Comparison of ENCODE assay signal across 8 cellular contexts in genomic region chr2:73926493-73927327, GRCh38. TPM values are rescaled to one million over a fixed set of nuclear protein-coding genes. Genes with fewer than 3 reads are reported as not detected.
DNase-seq lines count a peak whose midpoint lies in the region; ATAC-seq and TF ChIP-seq lines count a peak whose summit lies in the region.

TSS of gene DGUOK (plus strand) at chr2:73926880. CDS start at chr2:73926911, 31 bp downstream.

- CTCF ChIA-PET in Panc1 (lab: Charles Lee): no interaction called here

- H3K4me1 Mint-ChIP-seq in activated T-cell treated with anti-CD3 and anti-CD28 coated beads, Interleukin-2, amount 50 U/mL, for 4 hours (ENCODE audit: low read depth): peaks cover 47% of the 10 kb centered on the region

- ATAC-seq in GM21723 (IDR thresholded peaks at IDR 0.05; ENCODE audit: unreplicated experiment) (peak; percentile 99), Panc1 (peak; percentile 100)
- peak; percentile 100 for ATAC-seq in activated T-cell treated with anti-CD3 and anti-CD28 coated beads, Interleukin-2, amount 50 U/mL, for 4 hours

- POLR2A ChIA-PET in Panc1 (lab: Charles Lee): interaction anchor here (0.6 to 0.7 kb wide), 2 partner anchors 92 to 108 kb away, joined by 4 to 5 read pairs; no protein-coding TSS in a partner anchor

- in situ Hi-C loops in Panc1 (cut with HindIII; ENCODE audit: low pct_unique_long_range_greater_than_20kb, low sequenced_read_pairs): no loop called here

- no peak for TF ChIP-seq CTCF in Panc1 (IDR thresholded peaks at IDR 0.05)

- DNase-seq in DMS53 (lab: John Stamatoyannopoulos, UW) (peak; percentile 100), KG1 (lab: John Stamatoyannopoulos, UW) (peak; percentile 92), Panc1 (ENCODE audit: low read depth, low spot score) (peak; percentile 96), erythroblast (lab: John Stamatoyannopoulos, UW) (peak; percentile 99 to 100)
- DNase-seq in activated T-cell treated with anti-CD3 and anti-CD28 coated beads, Interleukin-2, amount 50 U/mL, for 4 hours: peak; percentile 94
- peak; percentile 96 for DNase-seq in stimulated activated CD8-positive, alpha-beta memory T cell treated with anti-CD3 and anti-CD28 coated beads, Interleukin-4, amount 100 ng/mL, for 48 hours

- H3K27me3 ChIP-seq in Panc1 (ENCODE audit: control insufficient read depth, insufficient read depth, low read length) (no peaks in the 10 kb centered on the region), mucosa of rectum (ENCODE audit: control insufficient read depth in 2 of 2, insufficient read depth in 2 of 2, low read length in 2 of 2) (no peaks in the 10 kb centered on the region)

- BruUV-seq in Panc1 (replicated peaks; lab: Mats Ljungman, UMichigan): no TSS peak

- H3K4me3 Mint-ChIP-seq in activated T-cell treated with anti-CD3 and anti-CD28 coated beads, Interleukin-2, amount 50 U/mL, for 4 hours: peak within 1 kb of the TSS; percentile 96

- intact Hi-C loops in Panc1 (cut with micrococcal nuclease; ENCODE audit: unreplicated experiment): no loop called here

- H3K36me3 Mint-ChIP-seq in activated T-cell treated with anti-CD3 and anti-CD28 coated beads, Interleukin-2, amount 50 U/mL, for 4 hours (ENCODE audit: insufficient read depth): peaks cover 25% of the 10 kb centered on the region

- H3K9me3 Mint-ChIP-seq in activated T-cell treated with anti-CD3 and anti-CD28 coated beads, Interleukin-2, amount 50 U/mL, for 4 hours: no peaks in the 10 kb centered on the region

- H3K27me3 Mint-ChIP-seq in activated T-cell treated with anti-CD3 and anti-CD28 coated beads, Interleukin-2, amount 50 U/mL, for 4 hours (ENCODE audit: low read depth): no peaks in the 10 kb centered on the region

- H3K27ac ChIP-seq in Panc1 (ENCODE audit: low read length): peak within 1 kb of the TSS; percentile 97
- peak within 1 kb of the TSS; percentile 98 to 99 for H3K27ac ChIP-seq in mucosa of rectum (ENCODE audit: low read depth in 2 of 2, low read length in 2 of 2)

- H3K9ac ChIP-seq in mucosa of rectum (ENCODE audit: low read depth in 1 of 2, low read length in 2 of 2): peak within 1 kb of the TSS; percentile 98 to 99

- peak within 1 kb of the TSS; percentile 89 for H3K4me3 ChIP-seq in Panc1 (ENCODE audit: low read depth in 2 of 2, low read length in 2 of 2)
- peak within 1 kb of the TSS; percentile 90 to 93 for H3K4me3 ChIP-seq in mucosa of rectum (ENCODE audit: low read length in 2 of 2)

- H3K9me3 ChIP-seq in Panc1 (ENCODE audit: control insufficient read depth, insufficient read depth, low read depth, low read length): no peaks in the 10 kb centered on the region
- H3K9me3 ChIP-seq in mucosa of rectum (ENCODE audit: control insufficient read depth in 2 of 2, low read length in 2 of 2): no peaks in the 10 kb centered on the region

- no peaks in the 10 kb centered on the region; the same call in 1 of the 2 replicates for H3K36me3 ChIP-seq in Panc1 (ENCODE audit: control insufficient read depth, insufficient read depth, low read length)
- H3K36me3 ChIP-seq in mucosa of rectum (ENCODE audit: control insufficient read depth in 2 of 2, insufficient read depth in 2 of 2, low read length in 2 of 2): no peaks in the 10 kb centered on the region

- H3K4me1 ChIP-seq in Panc1 (ENCODE audit: control insufficient read depth, insufficient read depth, low read length) (peaks cover 16% of the 10 kb centered on the region), mucosa of rectum (ENCODE audit: control insufficient read depth in 2 of 2, insufficient read depth in 2 of 2, low read length in 2 of 2) (peaks cover 31 to 32% of the 10 kb centered on the region in 2 donors)

- TF ChIP-seq POLR2A in erythroblast (IDR thresholded peaks at IDR 0.05; ENCODE audit: low read length): peak; percentile 98

RNA-seq across cellular contexts. Expression of gene DGUOK, which starts in this region (rescaled TPM):
- 78.5 TPM for total RNA-seq in Panc1 (2021; ENCODE audit: unreplicated experiment)
- polyA plus RNA-seq in Panc1 (2012; ENCODE audit: insufficient read length): 82.3 TPM
- 10 to 100 TPM; 69.5 to 76.0 (median 74.2) TPM for total RNA-seq in activated T-cell treated with anti-CD3 and anti-CD28 coated beads, Interleukin-2, amount 50 U/mL, for 4 hours

Comparison
In these comparisons a context has a peak if more than half of its experiments do, and no peak if none do; other contexts are left out.
1. Peak in every context shown above with its lines: DNase-seq, ATAC-seq, H3K4me3 ChIP-seq and H3K27ac ChIP-seq.